In the genomic region with DNA sequence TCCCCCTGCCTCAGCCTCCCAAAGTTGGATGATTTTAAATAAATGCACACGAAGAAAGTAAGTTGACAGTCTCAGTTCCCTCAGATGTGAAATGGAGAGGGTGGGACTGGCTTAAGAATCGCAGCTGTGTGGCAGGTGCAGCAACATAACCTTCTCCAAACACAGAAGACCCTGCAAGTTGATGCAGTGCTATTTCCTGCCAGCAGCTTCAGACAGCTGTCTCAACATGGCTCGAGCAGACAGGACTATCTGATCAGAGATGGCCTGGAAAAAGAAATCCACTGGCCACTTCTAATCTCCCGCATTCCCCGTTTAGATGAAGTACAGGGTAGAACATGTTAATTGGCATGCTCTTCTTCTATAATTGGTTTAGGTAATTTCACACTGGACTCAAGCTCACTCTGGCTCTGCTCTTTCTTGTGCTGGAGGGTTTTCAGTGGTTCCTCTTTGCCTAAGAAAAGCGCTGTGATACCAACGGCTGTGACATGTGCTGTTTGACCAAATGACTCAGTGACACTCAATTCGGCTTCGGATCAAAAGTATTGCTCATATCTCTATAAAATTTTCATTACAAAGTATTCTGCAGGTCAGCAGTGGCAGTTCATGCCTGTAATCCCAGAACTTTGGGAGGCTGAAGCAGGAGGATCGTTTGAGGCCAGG, we compare ENCODE assay signal across 8 cellular contexts. TPM values are rescaled to one million over a fixed set of nuclear protein-coding genes. Genes with fewer than 3 reads are reported as not detected.
DNase-seq lines count a peak whose midpoint lies in the region; ATAC-seq and TF ChIP-seq lines count a peak whose summit lies in the region.

No MANE protein-coding gene starts in this region.

- no peaks in the 10 kb centered on the region for H3K36me3 ChIP-seq in osteoblast (ENCODE audit: insufficient read depth, low read length)

- no peak overlapping the region for H2AFZ ChIP-seq in osteoblast (ENCODE audit: low read length)

- DNase-seq in NB4 (ENCODE audit: low read depth) (peak; percentile 79), medulla oblongata (ENCODE audit: extremely low spot score) (peak; percentile 29), caudate nucleus (lab: John Stamatoyannopoulos, UW) (no peak), osteoblast (ENCODE audit: insufficient read length, low spot score, missing footprints) (no peak)
- DNase-seq in stimulated activated CD4-positive, alpha-beta T cell treated with anti-CD3 and anti-CD28 coated beads, Interleukin-1b, Interleukin-23, amount 100 ng/mL, for 48 hours = no peak
- DNase-seq in activated naive CD4-positive, alpha-beta T cell treated with Interleukin-2 at 50 U/mL for 16 hours = no peak

- no peak overlapping the region for H3K4me2 ChIP-seq in osteoblast (ENCODE audit: insufficient read depth, low read length)

- H3K27me3 ChIP-seq in osteoblast (ENCODE audit: insufficient read depth, low read length) = no peaks in the 10 kb centered on the region

- no peaks in the 10 kb centered on the region for H3K79me2 ChIP-seq in osteoblast (ENCODE audit: insufficient read depth, low read length)

- H4K20me1 ChIP-seq in osteoblast (ENCODE audit: insufficient read depth, low read length) = no peaks in the 10 kb centered on the region

- H3K4me3 ChIP-seq in NB4 (ENCODE audit: low read depth, low read length) (no peak overlapping the region), osteoblast (ENCODE audit: insufficient read depth, low read length) (no peak overlapping the region)

- TF ChIP-seq CTCF in NB4 (IDR thresholded peaks at IDR 0.05; ENCODE audit: low read depth, low read length) = no peak
- TF ChIP-seq CTCF in osteoblast (IDR thresholded peaks at IDR 0.05; ENCODE audit: extremely low read depth, low read depth, low read length) = no peak

- ATAC-seq in GM18868 (IDR thresholded peaks at IDR 0.05; ENCODE audit: unreplicated experiment) (peak; percentile 35), HG02571 (IDR thresholded peaks at IDR 0.05; ENCODE audit: unreplicated experiment) (peak; percentile 47)

- no peaks in the 10 kb centered on the region for H3K9me3 ChIP-seq in osteoblast (ENCODE audit: low read depth, low read length)

- H3K27ac ChIP-seq in caudate nucleus (ENCODE audit: low read depth, low read length) = no peak overlapping the region
- no peak overlapping the region for H3K27ac ChIP-seq in osteoblast (ENCODE audit: low read depth, low read length)

- TF ChIP-seq POLR2A in NB4 (IDR thresholded peaks at IDR 0.05; ENCODE audit: extremely low read depth, insufficient read length) = no peak

- H3K4me1 ChIP-seq in osteoblast (ENCODE audit: insufficient read depth, low read length) = no peaks in the 10 kb centered on the region

RNA-seq across cellular contexts. Expression of a gene that starts 40.2 kb away (rescaled TPM):
- 1.5 and 1.8 TPM in 2 replicates for total RNA-seq in osteoblast

Comparison
In these comparisons a context has a peak if more than half of its experiments do, and no peak if none do; other contexts are left out.
1. DNase-seq: peak in NB4 (single experiment) and medulla oblongata (single experiment); none in stimulated activated CD4-positive, alpha-beta T cell treated with anti-CD3 and anti-CD28 coated beads, Interleukin-1b, Interleukin-23, amount 100 ng/mL, for 48 hours (single experiment), caudate nucleus (0 of 61), osteoblast (single experiment) and activated naive CD4-positive, alpha-beta T cell treated with Interleukin-2 at 50 U/mL for 16 hours (single experiment).